In the genomic region with DNA sequence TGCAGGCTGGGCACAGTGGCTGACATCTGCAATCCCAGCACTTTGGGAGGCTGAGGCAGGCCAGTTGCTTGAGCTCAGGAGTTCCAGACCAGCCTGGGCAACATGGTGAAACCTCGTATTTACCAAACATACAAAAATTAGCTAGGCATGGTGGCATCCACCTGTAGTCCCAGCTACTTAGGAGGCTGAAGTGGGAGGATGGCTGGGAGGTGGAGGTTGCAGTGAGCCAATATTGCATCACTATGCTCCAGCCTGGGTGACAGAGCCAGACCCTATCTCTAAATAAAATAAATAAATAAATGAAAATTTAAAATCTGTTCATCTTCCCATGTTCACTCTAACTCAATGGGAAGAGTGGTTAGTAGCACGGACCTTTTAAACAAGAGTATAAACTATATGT, we compare ENCODE assay signal across 19 cellular contexts.
"Had no signal": no experiment of that assay in that cellular context is flagged by ENCODE, and none has a peak within 500 bp of the region (broad histone marks: within the 10 kb centered on the region; RNA-seq: fewer than 3 reads in every experiment).

No MANE protein-coding gene starts in this region.

- H3K4me3 ChIP-seq: esophagus muscularis mucosa, lung, smooth muscle cell, transverse colon had no signal

- H3K27me3 Mint-ChIP-seq: activated CD4-positive, alpha-beta T cell treated with anti-CD3 and anti-CD28 coated beads, Interleukin-2, amount 10 ng/mL, durations not matched to agents 7 days and 5 days; brain; naive B cell had no signal

- H3K9ac ChIP-seq: SK-N-SH had no signal

- ATAC-seq: left colon, right cardiac atrium, WTC11 had no signal

- H3K4me3 Mint-ChIP-seq: activated CD4-positive, alpha-beta T cell treated with anti-CD3 and anti-CD28 coated beads, Interleukin-2, amount 10 ng/mL, durations not matched to agents 7 days and 5 days; brain; endodermal cell; naive B cell; T-helper 1 cell treated with Interleukin-12 subunit alpha and Interleukin-12 subunit beta and Interleukin-4 antibody, amounts not matched to agents 30 μg/mL and 1 μg/mL, for 36 hours; WTC11 had no signal

- H3K4me2 ChIP-seq: SK-N-SH, smooth muscle cell had no signal

- H3K4me1 Mint-ChIP-seq: brain, WTC11 had no signal

- H3K9me3 Mint-ChIP-seq: activated CD4-positive, alpha-beta T cell treated with anti-CD3 and anti-CD28 coated beads, Interleukin-2, amount 10 ng/mL, durations not matched to agents 7 days and 5 days; endodermal cell; naive B cell; T-helper 1 cell treated with Interleukin-12 subunit alpha and Interleukin-12 subunit beta and Interleukin-4 antibody, amounts not matched to agents 30 μg/mL and 1 μg/mL, for 36 hours; WTC11 had no signal

- H3K36me3 ChIP-seq: transverse colon had no signal

- H3K9me3 ChIP-seq: esophagus muscularis mucosa, SK-N-SH, transverse colon had no signal

- DNase-seq: activated CD4-positive, alpha-beta T cell treated with anti-CD3 and anti-CD28 coated beads, Interleukin-2, amount 10 ng/mL, durations not matched to agents 7 days and 5 days; activated gamma-delta T cell treated with Interleukin-2 at 50 U/mL for 16 hours; amniotic stem cell; cerebellar nuclear complex; dermis blood vessel endothelial cell; endodermal cell; glutamatergic neuron; left colon; naive B cell; nucleus accumbens; right cardiac atrium; SK-N-SH; transverse colon had no signal

- H3K27ac ChIP-seq: esophagus muscularis mucosa, transverse colon had no signal

- H3K27ac Mint-ChIP-seq: brain, endodermal cell had no signal

- H3K27me3 ChIP-seq: esophagus muscularis mucosa, transverse colon had no signal
